12 cellular contexts compared by ENCODE assay signal in genomic region chr4:148203056-148203898, GRCh38.
DNase-seq lines count a peak whose midpoint lies in the region; ATAC-seq and TF ChIP-seq lines count a peak whose summit lies in the region.
"Had no signal": no experiment of that assay in that cellular context is flagged by ENCODE, and none has a peak within 500 bp of the region (broad histone marks: within the 10 kb centered on the region; RNA-seq: fewer than 3 reads in every experiment).

No MANE protein-coding gene starts in this region.

- ATAC-seq in lower lobe of right lung = peak; percentile 79 to 93
- ATAC-seq in HG03457 (IDR thresholded peaks at IDR 0.05; ENCODE audit: unreplicated experiment) = no peak
- ATAC-seq: effector memory CD8-positive, alpha-beta T cell had no signal

- H3K4me1 ChIP-seq in endocrine pancreas (ENCODE audit: control insufficient read depth, insufficient read depth, low read length) (peaks cover 17% of the 10 kb centered on the region), lower lobe of right lung (no peaks in the 10 kb centered on the region), GM23248 (ENCODE audit: insufficient read depth) (no peaks in the 10 kb centered on the region)

- H3K36me3 ChIP-seq in endocrine pancreas (ENCODE audit: control insufficient read depth, insufficient read depth, low read length) (no peaks in the 10 kb centered on the region), lower lobe of right lung (no peaks in the 10 kb centered on the region), GM23248 (ENCODE audit: low read depth) (no peaks in the 10 kb centered on the region)

- DNase-seq in DMS53 (lab: John Stamatoyannopoulos, UW) (peak; percentile 13), DMS53 treated with DMSO at 0.1 percent for 48 hours (lab: John Stamatoyannopoulos, UW; ENCODE audit: unreplicated experiment) (no peak), lower lobe of right lung (no peak), type B pancreatic cell (ENCODE audit: extremely low spot score, unreplicated experiment) (no peak), DMS 273 (lab: John Stamatoyannopoulos, UW; ENCODE audit: unreplicated experiment) (no peak), GM23248 (no peak)
- DNase-seq: effector memory CD8-positive, alpha-beta T cell had no signal

- H3K27me3 ChIP-seq in endocrine pancreas (ENCODE audit: control insufficient read depth, insufficient read depth, low read length) (no peaks in the 10 kb centered on the region), lower lobe of right lung (ENCODE audit: low read depth) (no peaks in the 10 kb centered on the region), GM23248 (replicated peaks; ENCODE audit: insufficient read depth) (no peaks in the 10 kb centered on the region)

- peaks cover 5% of the 10 kb centered on the region for H3K4me1 Mint-ChIP-seq in type B pancreatic cell (ENCODE audit: unreplicated experiment)

- 16 to 17% methylated on average over 14 of the region's 14 CpGs for WGBS in GM23248 (ENCODE audit: low coverage in 1 of 2, low lambda C conversion rate in 2 of 2, missing lambda C conversion rate in 2 of 2), 2 experiments

- intact Hi-C loops in lower lobe of right lung (cut with DNase I) = no loop called here

- no peaks in the 10 kb centered on the region for H3K9me2 ChIP-seq in GM23248 (ENCODE audit: insufficient read depth)

- peak overlapping the region; percentile 13 for H3K4me3 Mint-ChIP-seq in type B pancreatic cell
- H3K4me3 Mint-ChIP-seq: activated naive CD4-positive, alpha-beta T cell treated with anti-CD3 and anti-CD28 coated beads, Interleukin-2, amount 50 U/mL, for 24 hours; effector memory CD8-positive, alpha-beta T cell; neural crest cell had no signal

- H2AFZ ChIP-seq in GM23248 = no peak overlapping the region

- H3K9me3 ChIP-seq in endocrine pancreas (ENCODE audit: control insufficient read depth, low read length) (no peaks in the 10 kb centered on the region), lower lobe of right lung (no peaks in the 10 kb centered on the region), GM23248 (ENCODE audit: low read depth) (no peaks in the 10 kb centered on the region)

- no peak for TF ChIP-seq CTCF in lower lobe of right lung (IDR thresholded peaks at IDR 0.05)
- TF ChIP-seq CTCF in type B pancreatic cell (conservative IDR thresholded peaks at IDR 0.05) = no peak

- H3K4me3 ChIP-seq in endocrine pancreas (ENCODE audit: control insufficient read depth, insufficient read depth, low read length) = peak overlapping the region; percentile 65
- no peak overlapping the region for H3K4me3 ChIP-seq in lower lobe of right lung
- no peak overlapping the region for H3K4me3 ChIP-seq in GM23248

- peak overlapping the region; percentile 53 for H3K27ac Mint-ChIP-seq in type B pancreatic cell
- H3K27ac Mint-ChIP-seq: activated naive CD4-positive, alpha-beta T cell treated with anti-CD3 and anti-CD28 coated beads, Interleukin-2, amount 50 U/mL, for 24 hours had no signal

- peak overlapping the region; percentile 18 for H3K27ac ChIP-seq in lower lobe of right lung
- no peak overlapping the region for H3K27ac ChIP-seq in GM23248
- H3K27ac ChIP-seq: 22Rv1 had no signal

- no peaks in the 10 kb centered on the region for H3K27me3 Mint-ChIP-seq in type B pancreatic cell
- H3K27me3 Mint-ChIP-seq: activated naive CD4-positive, alpha-beta T cell treated with anti-CD3 and anti-CD28 coated beads, Interleukin-2, amount 50 U/mL, for 24 hours; effector memory CD8-positive, alpha-beta T cell had no signal

- no peaks in the 10 kb centered on the region for H4K20me1 ChIP-seq in GM23248 (ENCODE audit: insufficient read depth)

- H3K9me3 Mint-ChIP-seq in type B pancreatic cell = no peaks in the 10 kb centered on the region
- H3K9me3 Mint-ChIP-seq: activated naive CD4-positive, alpha-beta T cell treated with anti-CD3 and anti-CD28 coated beads, Interleukin-2, amount 50 U/mL, for 24 hours; effector memory CD8-positive, alpha-beta T cell had no signal

- no peaks in the 10 kb centered on the region for H3K79me2 ChIP-seq in GM23248 (ENCODE audit: insufficient read depth)

- no peaks in the 10 kb centered on the region for H3K36me3 Mint-ChIP-seq in type B pancreatic cell

- in situ Hi-C loops in GM23248 (cut with MboI) = no loop called here

- no peak overlapping the region for H3K4me2 ChIP-seq in GM23248 (ENCODE audit: unreplicated experiment)

- H3F3A ChIP-seq in GM23248 (ENCODE audit: insufficient read depth) = no peaks in the 10 kb centered on the region

- no peak overlapping the region for H3K9ac ChIP-seq in endocrine pancreas (ENCODE audit: control insufficient read depth, insufficient read depth, low read length)
- H3K9ac ChIP-seq in GM23248 = no peak overlapping the region
